In the genomic region with DNA sequence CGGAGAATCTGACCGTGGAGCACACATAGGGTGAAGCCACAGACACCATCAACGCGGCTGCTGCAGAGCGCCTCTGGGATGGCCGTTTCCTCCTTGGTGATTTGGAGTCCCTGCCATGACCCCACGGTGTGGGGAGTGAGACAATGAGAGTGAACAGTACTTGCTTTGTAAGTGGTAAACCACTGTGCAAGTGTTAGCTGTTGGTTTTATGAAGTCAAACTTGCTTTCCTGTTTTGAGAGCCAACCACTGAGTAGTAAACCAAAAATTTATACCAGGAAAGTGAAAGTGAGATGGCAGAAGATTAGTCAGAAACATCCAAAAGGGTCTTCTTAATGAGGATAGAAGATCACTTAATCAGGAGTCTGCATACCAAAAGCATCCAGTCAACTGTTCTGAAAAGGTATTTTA, we compare ENCODE assay signal across 10 cellular contexts.
A peak's percentile ranks its signal among the peaks of the same experiment; 100 is the strongest.
DNase-seq lines count a peak whose midpoint lies in the region; ATAC-seq and TF ChIP-seq lines count a peak whose summit lies in the region.
"Had no signal": no experiment of that assay in that cellular context is flagged by ENCODE, and none has a peak within 500 bp of the region (broad histone marks: within the 10 kb centered on the region; RNA-seq: fewer than 3 reads in every experiment).

No MANE protein-coding gene starts in this region.

- no peaks in the 10 kb centered on the region for H3K27me3 Mint-ChIP-seq in activated CD4-positive, alpha-beta T cell treated with anti-CD3 and anti-CD28 coated beads for 36 hours
- H3K27me3 Mint-ChIP-seq in activated naive CD8-positive, alpha-beta T cell treated with anti-CD3 and anti-CD28 coated beads, Interleukin-2, amount 50 U/mL, for 24 hours = no peaks in the 10 kb centered on the region

- POLR2A ChIA-PET in activated CD4-positive, alpha-beta T cell treated with anti-CD3 and anti-CD28 coated beads for 36 hours (lab: Charles Lee) = interaction anchor here (0.6 kb wide), 1 partner anchor 242 kb away, joined by 4 read pairs; no protein-coding TSS in a partner anchor

- H3K36me3 ChIP-seq in Loucy (ENCODE audit: insufficient read depth, low read length) (no peaks in the 10 kb centered on the region), tibial artery (no peaks in the 10 kb centered on the region), Karpas-422 (ENCODE audit: insufficient read depth, low read length) (no peaks in the 10 kb centered on the region)
- H3K36me3 ChIP-seq: heart left ventricle had no signal

- CTCF ChIA-PET in activated CD4-positive, alpha-beta T cell treated with anti-CD3 and anti-CD28 coated beads for 36 hours (lab: Charles Lee) = no interaction called here

- H3K4me3 Mint-ChIP-seq in activated CD4-positive, alpha-beta T cell treated with anti-CD3 and anti-CD28 coated beads for 36 hours = peak overlapping the region; percentile 35
- peak overlapping the region; percentile 67 for H3K4me3 Mint-ChIP-seq in activated naive CD8-positive, alpha-beta T cell treated with anti-CD3 and anti-CD28 coated beads, Interleukin-2, amount 50 U/mL, for 24 hours
- H3K4me3 Mint-ChIP-seq: brain had no signal

- no peaks in the 10 kb centered on the region for H3K9me3 ChIP-seq in Loucy (ENCODE audit: insufficient read depth, low read depth, low read length)
- no peaks in the 10 kb centered on the region for H3K9me3 ChIP-seq in tibial artery
- no peaks in the 10 kb centered on the region for H3K9me3 ChIP-seq in Karpas-422 (ENCODE audit: low read length)
- H3K9me3 ChIP-seq: heart left ventricle had no signal

- peak overlapping the region; percentile 77 for H3K27ac Mint-ChIP-seq in activated CD4-positive, alpha-beta T cell treated with anti-CD3 and anti-CD28 coated beads for 36 hours
- H3K27ac Mint-ChIP-seq in activated naive CD8-positive, alpha-beta T cell treated with anti-CD3 and anti-CD28 coated beads, Interleukin-2, amount 50 U/mL, for 24 hours = peak overlapping the region; percentile 75
- H3K27ac Mint-ChIP-seq: brain had no signal

- H3K4me2 ChIP-seq in Loucy (ENCODE audit: low read depth, low read length, poor library complexity, severe bottlenecking) = peak overlapping the region; percentile 84
- no peak overlapping the region for H3K4me2 ChIP-seq in Karpas-422 (ENCODE audit: low read depth, low read length, poor library complexity, severe bottlenecking)

- H3K79me2 ChIP-seq in Loucy (ENCODE audit: insufficient read depth, low read length) (no peaks in the 10 kb centered on the region), Karpas-422 (ENCODE audit: low read length) (no peaks in the 10 kb centered on the region)

- no peaks in the 10 kb centered on the region for H3K9me3 Mint-ChIP-seq in activated CD4-positive, alpha-beta T cell treated with anti-CD3 and anti-CD28 coated beads for 36 hours (ENCODE audit: low read depth)
- H3K9me3 Mint-ChIP-seq in activated naive CD8-positive, alpha-beta T cell treated with anti-CD3 and anti-CD28 coated beads, Interleukin-2, amount 50 U/mL, for 24 hours = no peaks in the 10 kb centered on the region
- H3K9me3 Mint-ChIP-seq: brain had no signal

- peak; percentile 69 for DNase-seq in activated CD4-positive, alpha-beta T cell treated with anti-CD3 and anti-CD28 coated beads for 36 hours
- DNase-seq in activated CD4-positive, alpha-beta T cell treated with anti-CD3 and anti-CD28 coated beads, Interleukin-2, amount 50 U/mL, for 1 hour = no peak
- peak; percentile 49 for DNase-seq in activated naive CD8-positive, alpha-beta T cell treated with anti-CD3 and anti-CD28 coated beads, Interleukin-2, amount 50 U/mL, for 24 hours
- peak; percentile 11 to 27 for DNase-seq in stimulated activated CD4-positive, alpha-beta T cell treated with anti-CD3 and anti-CD28 coated beads, Interleukin-4, amount 100 ng/mL, for 48 hours (ENCODE audit: low read depth in 2 of 2)
- DNase-seq in tibial artery (no peak), Karpas-422 (no peak)
- DNase-seq: heart left ventricle had no signal

- H3K4me1 ChIP-seq in Loucy (ENCODE audit: insufficient read depth, low read length, poor library complexity, severe bottlenecking) = peaks cover 62% of the 10 kb centered on the region
- H3K4me1 ChIP-seq in tibial artery = peaks cover 0 to 29% (median 20%) of the 10 kb centered on the region in 4 donors
- no peaks in the 10 kb centered on the region for H3K4me1 ChIP-seq in Karpas-422 (ENCODE audit: low read length)

- H3K9me2 ChIP-seq in Loucy (replicated peaks; ENCODE audit: low read depth, low read length) = no peaks in the 10 kb centered on the region
- H3K9me2 ChIP-seq in Karpas-422 (replicated peaks; ENCODE audit: insufficient read depth, low read length) = no peaks in the 10 kb centered on the region

- H2AFZ ChIP-seq in Loucy (ENCODE audit: low read length) (peak overlapping the region; percentile 20), Karpas-422 (ENCODE audit: low read length) (no peak overlapping the region)

- H3K4me3 ChIP-seq in Loucy (ENCODE audit: low read length, poor library complexity, severe bottlenecking) (peak overlapping the region; percentile 64), tibial artery (no peak overlapping the region), Karpas-422 (ENCODE audit: low read length) (no peak overlapping the region)
- H3K4me3 ChIP-seq: heart left ventricle had no signal

- intact Hi-C loops in activated CD4-positive, alpha-beta T cell treated with anti-CD3 and anti-CD28 coated beads for 36 hours (cut with DNase I, micrococcal nuclease) = loop anchor here (2.0 to 10.0 kb wide), 4 partner anchors 163 to 1226 kb away; partner anchors contain the start of genes FOXC1 (in 1 of the 2) and GMDS (in 1 of the 2)
- intact Hi-C loops in tibial artery (cut with DNase I; ENCODE audit: low total_unique reads) = no loop called here

- peaks cover 54% of the 10 kb centered on the region for H3K4me1 Mint-ChIP-seq in activated CD4-positive, alpha-beta T cell treated with anti-CD3 and anti-CD28 coated beads for 36 hours
- peaks cover 62% of the 10 kb centered on the region for H3K4me1 Mint-ChIP-seq in activated naive CD8-positive, alpha-beta T cell treated with anti-CD3 and anti-CD28 coated beads, Interleukin-2, amount 50 U/mL, for 24 hours

- H3K9ac ChIP-seq in Loucy (ENCODE audit: low read depth, low read length, poor library complexity, severe bottlenecking) (peak overlapping the region; percentile 45), Karpas-422 (ENCODE audit: low read length) (no peak overlapping the region)

- no peaks in the 10 kb centered on the region for H4K20me1 ChIP-seq in Loucy (ENCODE audit: insufficient read depth, low read length, poor library complexity, severe bottlenecking)
- H4K20me1 ChIP-seq in Karpas-422 (ENCODE audit: insufficient read depth, low read depth, low read length) = 0 out of 2 replicates have a peak, but pooled peaks cover 3% of the 10 kb centered on the region

- H3K27me3 ChIP-seq in Loucy (ENCODE audit: insufficient read depth, low read length, poor library complexity, severe bottlenecking) (no peaks in the 10 kb centered on the region), tibial artery (no peaks in the 10 kb centered on the region), Karpas-422 (ENCODE audit: low read length) (no peaks in the 10 kb centered on the region)
- H3K27me3 ChIP-seq: heart left ventricle had no signal

- ATAC-seq in activated CD4-positive, alpha-beta T cell treated with anti-CD3 and anti-CD28 coated beads for 36 hours = peak; percentile 81
- peak; percentile 94 for ATAC-seq in activated naive CD8-positive, alpha-beta T cell treated with anti-CD3 and anti-CD28 coated beads, Interleukin-2, amount 50 U/mL, for 24 hours
- ATAC-seq in HG03457 (IDR thresholded peaks at IDR 0.05; ENCODE audit: unreplicated experiment) = no peak
- ATAC-seq: heart left ventricle had no signal

- TF ChIP-seq CTCF in Loucy (conservative IDR thresholded peaks at IDR 0.05; ENCODE audit: low read length) (no peak), tibial artery (IDR thresholded peaks at IDR 0.05) (no peak)

- H3K27ac ChIP-seq in tibial artery (no peak overlapping the region), Karpas-422 (ENCODE audit: low read length) (no peak overlapping the region)
- H3K27ac ChIP-seq: heart left ventricle had no signal

- no peaks in the 10 kb centered on the region for H3K36me3 Mint-ChIP-seq in activated CD4-positive, alpha-beta T cell treated with anti-CD3 and anti-CD28 coated beads for 36 hours (ENCODE audit: low read depth)
- peaks cover 5% of the 10 kb centered on the region for H3K36me3 Mint-ChIP-seq in activated naive CD8-positive, alpha-beta T cell treated with anti-CD3 and anti-CD28 coated beads, Interleukin-2, amount 50 U/mL, for 24 hours (ENCODE audit: low read depth)
- H3K36me3 Mint-ChIP-seq: brain had no signal

- H3F3A ChIP-seq in Loucy (ENCODE audit: low read depth) = no peaks in the 10 kb centered on the region

Comparison
In these comparisons a context has a peak if more than half of its experiments do, and no peak if none do; other contexts are left out.
1. DNase-seq: peak in activated CD4-positive, alpha-beta T cell treated with anti-CD3 and anti-CD28 coated beads for 36 hours (single experiment), activated naive CD8-positive, alpha-beta T cell treated with anti-CD3 and anti-CD28 coated beads, Interleukin-2, amount 50 U/mL, for 24 hours (single experiment) and stimulated activated CD4-positive, alpha-beta T cell treated with anti-CD3 and anti-CD28 coated beads, Interleukin-4, amount 100 ng/mL, for 48 hours (2 of 2); none in activated CD4-positive, alpha-beta T cell treated with anti-CD3 and anti-CD28 coated beads, Interleukin-2, amount 50 U/mL, for 1 hour (single experiment), tibial artery (0 of 2) and Karpas-422 (single experiment).